Comparison of ENCODE assay signal across 18 cellular contexts in genomic region chr6:6348251-6348650, GRCh38. TPM values are rescaled to one million over a fixed set of nuclear protein-coding genes. Genes with fewer than 3 reads are reported as not detected.
"Had no signal": no experiment of that assay in that cellular context is flagged by ENCODE, and none has a peak within 500 bp of the region (broad histone marks: within the 10 kb centered on the region; RNA-seq: fewer than 3 reads in every experiment).

No MANE protein-coding gene starts in this region.

- H3K9me3 ChIP-seq: gastroesophageal sphincter, transverse colon, uterus had no signal

- H3K36me3 ChIP-seq: gastroesophageal sphincter, transverse colon, uterus had no signal

- H3K27ac ChIP-seq: coronary artery, gastroesophageal sphincter, transverse colon, uterus had no signal

- H3K4me3 ChIP-seq: coronary artery, gastroesophageal sphincter, transverse colon, uterus had no signal

- DNase-seq: activated CD4-positive, alpha-beta memory T cell treated with anti-CD3 and anti-CD28 coated beads for 36 hours; activated CD4-positive, alpha-beta T cell treated with anti-CD3 and anti-CD28 coated beads for 4 hours; activated effector memory CD4-positive, alpha-beta T cell treated with Interleukin-2 at 50 U/mL for 16 hours; activated naive CD4-positive, alpha-beta T cell treated with anti-CD3 and anti-CD28 coated beads for 36 hours; activated T-cell treated with anti-CD3 and anti-CD28 coated beads, Interleukin-2, amount 50 U/mL, for 72 hours; cerebellar nuclear complex; endodermal cell; head of caudate nucleus; left colon; stimulated activated CD4-positive, alpha-beta T cell treated with anti-CD3 and anti-CD28 coated beads, Interleukin-2, amount 100 ng/mL, for 48 hours; stimulated activated CD8-positive, alpha-beta memory T cell treated with anti-CD3 and anti-CD28 coated beads, Interleukin-4, amount 100 ng/mL, for 48 hours; stimulated activated naive B cell treated with anti-CD40 and anti-IgM and Interleukin-4, amounts not matched to agents 10 μg/mL and 1 μg/mL and 100 μg/mL, for 72 hours; transverse colon; uterus had no signal

- H3K27me3 ChIP-seq: uterus had no signal

- H3K4me1 ChIP-seq: gastroesophageal sphincter, transverse colon, uterus had no signal

- ATAC-seq: activated T-cell treated with anti-CD3 and anti-CD28 coated beads, Interleukin-2, amount 50 U/mL, for 72 hours; gastroesophageal sphincter; left colon; natural killer cell treated with Interleukin-12 subunit alpha and Interleukin-12 subunit beta and Interleukin-15 and Interleukin-18, amount 100 ng/mL, for 72 hours; stimulated activated naive B cell treated with anti-CD40 and anti-IgM and Interleukin-4, amounts not matched to agents 10 μg/mL and 1 μg/mL and 100 μg/mL, for 72 hours; WTC11 had no signal

RNA-seq across cellular contexts. Expression of gene F13A1, which starts 27.8 kb away (rescaled TPM):
- total RNA-seq: activated CD4-positive, alpha-beta memory T cell treated with anti-CD3 and anti-CD28 coated beads for 36 hours; activated naive CD4-positive, alpha-beta T cell treated with anti-CD3 and anti-CD28 coated beads for 36 hours; activated T-cell treated with anti-CD3 and anti-CD28 coated beads, Interleukin-2, amount 50 U/mL, for 72 hours; natural killer cell treated with Interleukin-12 subunit alpha and Interleukin-12 subunit beta and Interleukin-15 and Interleukin-18, amount 100 ng/mL, for 72 hours had no signal
